In the genomic region with DNA sequence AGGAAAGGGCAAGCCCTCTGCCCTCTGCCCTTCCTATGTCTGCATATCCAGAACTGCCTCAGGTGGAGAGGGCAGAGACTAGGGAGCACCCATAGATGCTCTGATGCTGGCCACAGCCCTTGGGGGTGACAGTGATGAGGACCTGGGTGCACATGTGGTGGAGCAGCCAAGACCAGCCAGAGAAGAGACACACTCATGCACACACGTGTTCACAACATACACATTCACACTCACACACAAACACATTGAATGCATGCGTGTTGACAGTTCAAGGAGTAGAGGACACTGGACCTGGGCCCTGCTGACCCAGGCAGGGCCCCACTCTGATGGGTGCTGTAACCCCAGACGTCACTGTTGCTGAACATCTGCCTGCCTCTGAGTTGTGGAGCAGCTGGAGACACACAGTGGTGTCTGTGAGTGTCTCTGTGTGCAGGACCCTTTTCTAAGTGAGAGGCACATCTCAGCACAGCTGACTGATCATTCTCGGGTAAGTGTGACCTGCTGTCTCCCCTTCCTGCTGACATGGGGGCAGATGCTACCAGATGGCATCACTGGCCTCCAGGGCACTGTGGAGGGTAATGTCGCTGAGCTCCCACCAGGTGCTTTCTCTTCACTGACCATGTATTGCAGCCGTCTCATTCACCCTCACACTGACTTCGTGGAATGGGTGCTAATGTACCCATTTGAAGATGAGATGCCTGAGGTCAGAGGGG, we compare ENCODE assay signal across 1 cellular context.
TF ChIP-seq lines count a peak whose summit lies in the region.

No MANE protein-coding gene starts in this region.

TF ChIP-seq in HepG2, 621 proteins besides CTCF, POLR2A, EP300 and RAD21:
- TF ChIP-seq ZSCAN21 (CRISPR knock-in tag; IDR thresholded peaks at IDR 0.05; ENCODE audit: borderline replicate concordance) (no peak), ZNF629 (CRISPR knock-in tag; conservative IDR thresholded peaks at IDR 0.05) (peak; percentile 33; the same call in 1 of the 2 replicates)
- TF ChIP-seq, protein P1, sequence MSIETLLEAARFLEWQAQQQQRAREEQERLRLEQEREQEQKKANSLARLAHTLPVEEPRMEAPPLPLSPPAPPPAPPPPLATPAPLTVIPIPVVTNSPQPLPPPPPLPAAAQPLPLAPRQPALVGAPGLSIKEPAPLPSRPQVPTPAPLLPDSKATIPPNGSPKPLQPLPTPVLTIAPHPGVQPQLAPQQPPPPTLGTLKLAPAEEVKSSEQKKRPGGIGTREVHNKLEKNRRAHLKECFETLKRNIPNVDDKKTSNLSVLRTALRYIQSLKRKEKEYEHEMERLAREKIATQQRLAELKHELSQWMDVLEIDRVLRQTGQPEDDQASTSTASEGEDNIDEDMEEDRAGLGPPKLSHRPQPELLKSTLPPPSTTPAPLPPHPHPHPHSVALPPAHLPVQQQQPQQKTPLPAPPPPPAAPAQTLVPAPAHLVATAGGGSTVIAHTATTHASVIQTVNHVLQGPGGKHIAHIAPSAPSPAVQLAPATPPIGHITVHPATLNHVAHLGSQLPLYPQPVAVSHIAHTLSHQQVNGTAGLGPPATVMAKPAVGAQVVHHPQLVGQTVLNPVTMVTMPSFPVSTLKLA (IDR thresholded peaks at IDR 0.05): peak; percentile 88
